In the genomic region with DNA sequence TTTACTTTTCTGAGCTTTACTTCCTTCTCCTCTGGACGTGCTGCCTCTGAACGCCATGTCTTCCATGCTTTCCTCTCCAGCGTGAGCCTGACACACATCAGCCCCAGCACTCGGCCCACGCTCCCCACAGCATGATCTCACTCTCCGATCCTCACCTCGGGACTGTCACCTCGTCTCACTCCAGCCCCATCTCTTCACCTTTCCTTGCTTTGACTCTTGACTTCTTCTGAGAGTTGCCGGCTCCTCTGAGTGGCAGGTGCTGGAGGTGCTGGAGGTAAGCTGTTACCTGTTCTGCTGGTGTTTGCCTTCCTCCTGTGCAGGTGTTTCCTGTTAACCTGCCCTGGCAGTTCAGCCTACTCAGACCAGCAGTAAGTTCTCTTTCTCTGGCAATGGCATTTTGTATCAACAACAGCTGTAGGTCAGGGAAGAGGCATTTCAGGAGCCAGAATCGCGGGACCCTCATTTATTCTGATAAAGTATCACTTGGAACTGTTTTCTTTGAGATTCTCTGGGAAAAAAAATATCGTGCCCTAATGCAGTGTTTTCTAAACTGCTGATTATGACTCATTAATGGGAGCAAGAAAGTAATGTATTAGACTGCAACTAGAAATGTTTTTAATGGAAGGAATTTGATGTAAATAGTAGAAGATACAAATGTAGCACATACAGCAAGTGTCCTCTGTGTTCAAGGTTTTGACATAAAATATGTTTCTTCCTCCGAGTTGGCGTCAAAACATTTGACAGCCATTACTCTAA, we compare ENCODE assay signal across 9 cellular contexts.
DNase-seq lines count a peak whose midpoint lies in the region; ATAC-seq and TF ChIP-seq lines count a peak whose summit lies in the region.
"Had no signal": no experiment of that assay in that cellular context is flagged by ENCODE, and none has a peak within 500 bp of the region (broad histone marks: within the 10 kb centered on the region; RNA-seq: fewer than 3 reads in every experiment).

No MANE protein-coding gene starts in this region.

- H3K9me3 ChIP-seq in right cardiac atrium (ENCODE audit: control insufficient read depth, low read length) = no peaks in the 10 kb centered on the region
- H3K9me3 ChIP-seq in left ventricle myocardium inferior (replicated peaks) = no peaks in the 10 kb centered on the region

- no peaks in the 10 kb centered on the region for H3K36me3 ChIP-seq in left ventricle myocardium inferior

- DNase-seq in right cardiac atrium (no peak), left ventricle myocardium inferior (no peak), RPMI8226 (peak; percentile 91), left colon (peak; percentile 49 to 50), SW 1271 (lab: John Stamatoyannopoulos, UW) (no peak), GM19240 (ENCODE audit: insufficient read length, low spot score) (no peak), AG08395 (ENCODE audit: low spot score) (no peak)
- DNase-seq: SHP77 treated with DMSO at 0.1 percent for 48 hours had no signal

- no peak for TF ChIP-seq CTCF in left ventricle myocardium inferior (IDR thresholded peaks at IDR 0.05; ENCODE audit: borderline replicate concordance)

- H3K27ac ChIP-seq in right cardiac atrium (ENCODE audit: low read length) (no peak overlapping the region), left ventricle myocardium inferior (replicated peaks) (no peak overlapping the region)

- ATAC-seq in right cardiac atrium (peak; percentile 29 to 42), left colon (peak; percentile 96), HG03571 (IDR thresholded peaks at IDR 0.05; ENCODE audit: unreplicated experiment) (no peak)

- WGBS in right cardiac atrium = 43% methylated on average over 14 of the region's 14 CpGs

- H3K4me3 ChIP-seq in right cardiac atrium (ENCODE audit: low read length) (no peak overlapping the region), left ventricle myocardium inferior (no peak overlapping the region)

- H3K27me3 ChIP-seq in right cardiac atrium (ENCODE audit: control insufficient read depth, insufficient read depth) (no peaks in the 10 kb centered on the region), left ventricle myocardium inferior (ENCODE audit: low read depth) (no peaks in the 10 kb centered on the region)

- intact Hi-C loops in right cardiac atrium (cut with DNase I) = loop anchor here in 1 of 4 donors (10.0 kb wide), 1 partner anchor 131 kb away; no protein-coding TSS in a partner anchor
- intact Hi-C loops in left ventricle myocardium inferior (cut with micrococcal nuclease) = no loop called here
- intact Hi-C loops in left colon (cut with DNase I, micrococcal nuclease) = no loop called here

- H3K4me1 ChIP-seq in right cardiac atrium (ENCODE audit: control insufficient read depth, insufficient read depth, low read length) (peaks cover 38% of the 10 kb centered on the region), left ventricle myocardium inferior (peaks cover 96% of the 10 kb centered on the region)

Comparison
In these comparisons a context has a peak if more than half of its experiments do, and no peak if none do; other contexts are left out.
1. DNase-seq: peak in RPMI8226 (single experiment) and left colon (2 of 2); none in right cardiac atrium (0 of 3), left ventricle myocardium inferior (single experiment), SW 1271 (0 of 2), GM19240 (single experiment) and AG08395 (single experiment).